18 cellular contexts compared by ENCODE assay signal in genomic region chr1:147643974-147644373, GRCh38. TPM values are rescaled to one million over a fixed set of nuclear protein-coding genes. Genes with fewer than 3 reads are reported as not detected.
DNase-seq lines count a peak whose midpoint lies in the region; ATAC-seq and TF ChIP-seq lines count a peak whose summit lies in the region.
"Had no signal": no experiment of that assay in that cellular context is flagged by ENCODE, and none has a peak within 500 bp of the region (broad histone marks: within the 10 kb centered on the region; RNA-seq: fewer than 3 reads in every experiment).

No MANE protein-coding gene starts in this region.

- H3K4me2 ChIP-seq in KMS-11: no peak overlapping the region

- H3K9ac ChIP-seq in KMS-11: no peak overlapping the region

- no peaks in the 10 kb centered on the region for H3K9me3 Mint-ChIP-seq in activated naive CD8-positive, alpha-beta T cell treated with anti-CD3 and anti-CD28 coated beads, Interleukin-2, amount 10 ng/mL, durations not matched to agents 7 days and 5 days
- no peaks in the 10 kb centered on the region for H3K9me3 Mint-ChIP-seq in activated naive CD8-positive, alpha-beta T cell treated with anti-CD3 and anti-CD28 coated beads for 36 hours
- no peaks in the 10 kb centered on the region for H3K9me3 Mint-ChIP-seq in activated T-helper 17 cell treated with anti-CD3 and anti-CD28 coated beads, Interleukin-2, amount 50 U/mL, for 72 hours
- no peaks in the 10 kb centered on the region for H3K9me3 Mint-ChIP-seq in stimulated activated effector memory CD8-positive, alpha-beta T cell treated with anti-CD3 and anti-CD28 coated beads, Interleukin-12 subunit alpha, Interleukin-12 subunit beta, amount 100 ng/mL, for 72 hours
- H3K9me3 Mint-ChIP-seq: CD8-positive, alpha-beta memory T cell; HFFc6 had no signal

- H3K27ac Mint-ChIP-seq in activated naive CD8-positive, alpha-beta T cell treated with anti-CD3 and anti-CD28 coated beads, Interleukin-2, amount 10 ng/mL, durations not matched to agents 7 days and 5 days: peak overlapping the region; percentile 11
- H3K27ac Mint-ChIP-seq in activated naive CD8-positive, alpha-beta T cell treated with anti-CD3 and anti-CD28 coated beads for 36 hours: no peak overlapping the region
- H3K27ac Mint-ChIP-seq in activated T-helper 17 cell treated with anti-CD3 and anti-CD28 coated beads, Interleukin-2, amount 50 U/mL, for 72 hours: peak overlapping the region; percentile 22
- H3K27ac Mint-ChIP-seq in stimulated activated effector memory CD8-positive, alpha-beta T cell treated with anti-CD3 and anti-CD28 coated beads, Interleukin-12 subunit alpha, Interleukin-12 subunit beta, amount 100 ng/mL, for 72 hours: peak overlapping the region; percentile 56
- H3K27ac Mint-ChIP-seq: HFFc6 had no signal

- H4K20me1 ChIP-seq in KMS-11 (ENCODE audit: insufficient read depth): no peaks in the 10 kb centered on the region

- no peak for ATAC-seq in activated naive CD8-positive, alpha-beta T cell treated with anti-CD3 and anti-CD28 coated beads, Interleukin-2, amount 10 ng/mL, durations not matched to agents 7 days and 5 days (ENCODE audit: low read depth)
- peak; percentile 7 for ATAC-seq in activated T-helper 17 cell treated with anti-CD3 and anti-CD28 coated beads, Interleukin-2, amount 50 U/mL, for 72 hours (replicated peaks)
- ATAC-seq in stimulated activated effector memory CD8-positive, alpha-beta T cell treated with anti-CD3 and anti-CD28 coated beads, Interleukin-12 subunit alpha, Interleukin-12 subunit beta, amount 100 ng/mL, for 72 hours: no peak
- no peak for ATAC-seq in GM18870 (IDR thresholded peaks at IDR 0.05; ENCODE audit: unreplicated experiment)
- ATAC-seq: GM12878 had no signal

- intact Hi-C loops in posterior vena cava (cut with DNase I): loop anchor here in 1 of 2 donors (5.0 kb wide), 1 partner anchor 147 kb away; no protein-coding TSS in a partner anchor

- no peaks in the 10 kb centered on the region for H3K36me3 ChIP-seq in KMS-11 (ENCODE audit: insufficient read depth)

- peaks cover 16% of the 10 kb centered on the region for H3K4me1 ChIP-seq in KMS-11 (ENCODE audit: low read depth, poor library complexity, severe bottlenecking)
- H3K4me1 ChIP-seq: HAP-1 had no signal

- H3K27ac ChIP-seq in KMS-11: no peak overlapping the region

- no peak for DNase-seq in activated naive CD8-positive, alpha-beta T cell treated with anti-CD3 and anti-CD28 coated beads, Interleukin-2, amount 10 ng/mL, durations not matched to agents 7 days and 5 days
- no peak for DNase-seq in activated naive CD8-positive, alpha-beta T cell treated with anti-CD3 and anti-CD28 coated beads for 36 hours
- DNase-seq in stimulated activated effector memory CD8-positive, alpha-beta T cell treated with anti-CD3 and anti-CD28 coated beads, Interleukin-12 subunit alpha, Interleukin-12 subunit beta, amount 100 ng/mL, for 72 hours (ENCODE audit: low spot score in 2 of 2): no peak
- no peak for DNase-seq in KBM-7
- no peak for DNase-seq in posterior vena cava (ENCODE audit: low spot score)
- DNase-seq: C1 segment of cervical spinal cord; CD8-positive, alpha-beta memory T cell; DMS 273 treated with DMSO at 0.1 percent for 48 hours; DMS79; EL; GDM1; GOT3; HFFc6 had no signal

- peaks cover 64% of the 10 kb centered on the region for H3K4me1 Mint-ChIP-seq in activated naive CD8-positive, alpha-beta T cell treated with anti-CD3 and anti-CD28 coated beads, Interleukin-2, amount 10 ng/mL, durations not matched to agents 7 days and 5 days
- H3K4me1 Mint-ChIP-seq in activated naive CD8-positive, alpha-beta T cell treated with anti-CD3 and anti-CD28 coated beads for 36 hours: peaks cover 41% of the 10 kb centered on the region
- H3K4me1 Mint-ChIP-seq in activated T-helper 17 cell treated with anti-CD3 and anti-CD28 coated beads, Interleukin-2, amount 50 U/mL, for 72 hours: peaks cover 59% of the 10 kb centered on the region
- peaks cover 82% of the 10 kb centered on the region for H3K4me1 Mint-ChIP-seq in stimulated activated effector memory CD8-positive, alpha-beta T cell treated with anti-CD3 and anti-CD28 coated beads, Interleukin-12 subunit alpha, Interleukin-12 subunit beta, amount 100 ng/mL, for 72 hours

- H3K27me3 Mint-ChIP-seq in activated naive CD8-positive, alpha-beta T cell treated with anti-CD3 and anti-CD28 coated beads, Interleukin-2, amount 10 ng/mL, durations not matched to agents 7 days and 5 days: no peaks in the 10 kb centered on the region
- H3K27me3 Mint-ChIP-seq in activated naive CD8-positive, alpha-beta T cell treated with anti-CD3 and anti-CD28 coated beads for 36 hours: no peaks in the 10 kb centered on the region
- H3K27me3 Mint-ChIP-seq in activated T-helper 17 cell treated with anti-CD3 and anti-CD28 coated beads, Interleukin-2, amount 50 U/mL, for 72 hours: no peaks in the 10 kb centered on the region
- H3K27me3 Mint-ChIP-seq: CD8-positive, alpha-beta memory T cell had no signal

- no peak for TF ChIP-seq CTCF in KMS-11 (conservative IDR thresholded peaks at IDR 0.05; ENCODE audit: low read depth, low read length)

- POLR2A ChIA-PET in activated naive CD8-positive, alpha-beta T cell treated with anti-CD3 and anti-CD28 coated beads, Interleukin-2, amount 10 ng/mL, durations not matched to agents 7 days and 5 days (lab: Charles Lee): no interaction called here

- no peak overlapping the region for H3K4me3 Mint-ChIP-seq in activated naive CD8-positive, alpha-beta T cell treated with anti-CD3 and anti-CD28 coated beads, Interleukin-2, amount 10 ng/mL, durations not matched to agents 7 days and 5 days
- no peak overlapping the region for H3K4me3 Mint-ChIP-seq in activated naive CD8-positive, alpha-beta T cell treated with anti-CD3 and anti-CD28 coated beads for 36 hours
- H3K4me3 Mint-ChIP-seq in activated T-helper 17 cell treated with anti-CD3 and anti-CD28 coated beads, Interleukin-2, amount 50 U/mL, for 72 hours: peak overlapping the region; percentile 29
- H3K4me3 Mint-ChIP-seq in stimulated activated effector memory CD8-positive, alpha-beta T cell treated with anti-CD3 and anti-CD28 coated beads, Interleukin-12 subunit alpha, Interleukin-12 subunit beta, amount 100 ng/mL, for 72 hours: peak overlapping the region; percentile 4
- H3K4me3 Mint-ChIP-seq: HFFc6 had no signal

- peaks cover 25% of the 10 kb centered on the region for H3K36me3 Mint-ChIP-seq in activated naive CD8-positive, alpha-beta T cell treated with anti-CD3 and anti-CD28 coated beads, Interleukin-2, amount 10 ng/mL, durations not matched to agents 7 days and 5 days
- H3K36me3 Mint-ChIP-seq in activated naive CD8-positive, alpha-beta T cell treated with anti-CD3 and anti-CD28 coated beads for 36 hours: peaks cover 20% of the 10 kb centered on the region
- H3K36me3 Mint-ChIP-seq in activated T-helper 17 cell treated with anti-CD3 and anti-CD28 coated beads, Interleukin-2, amount 50 U/mL, for 72 hours (ENCODE audit: low read depth): peaks cover 26% of the 10 kb centered on the region
- H3K36me3 Mint-ChIP-seq in stimulated activated effector memory CD8-positive, alpha-beta T cell treated with anti-CD3 and anti-CD28 coated beads, Interleukin-12 subunit alpha, Interleukin-12 subunit beta, amount 100 ng/mL, for 72 hours: peaks cover 4% of the 10 kb centered on the region

- no peaks in the 10 kb centered on the region for H3K27me3 ChIP-seq in KMS-11 (ENCODE audit: insufficient read depth, low read depth)

- H3K4me3 ChIP-seq in KMS-11 (IDR thresholded peaks at IDR 0.05; ENCODE audit: insufficient read depth, low read depth, low read length): peak overlapping the region; percentile 47
- H3K4me3 ChIP-seq: GM12878, HAP-1 had no signal

- H2AFZ ChIP-seq in KMS-11 (ENCODE audit: low read depth): no peak overlapping the region

- in situ Hi-C loops in KBM-7 (cut with MboI; ENCODE audit: low pct_unique_long_range_greater_than_20kb, low sequenced_read_pairs): loop anchor here (25.0 kb wide), 1 partner anchor 132 kb away; no protein-coding TSS in a partner anchor

- no peaks in the 10 kb centered on the region for H3K79me2 ChIP-seq in KMS-11 (ENCODE audit: insufficient read depth, low read depth)

RNA-seq across cellular contexts. Expression of gene ACP6, which starts 26.4 kb away (rescaled TPM):
- total RNA-seq in activated naive CD8-positive, alpha-beta T cell treated with anti-CD3 and anti-CD28 coated beads, Interleukin-2, amount 10 ng/mL, durations not matched to agents 7 days and 5 days: 10 to 100 TPM; 13.6 to 18.2 TPM
- total RNA-seq in activated naive CD8-positive, alpha-beta T cell treated with anti-CD3 and anti-CD28 coated beads for 36 hours: 10 to 100 TPM; 11.2 to 16.8 TPM
- total RNA-seq in activated T-helper 17 cell treated with anti-CD3 and anti-CD28 coated beads, Interleukin-2, amount 50 U/mL, for 72 hours: 10 to 100 TPM; 10.9 to 12.0 TPM
- total RNA-seq in posterior vena cava: 1 to 10 TPM; 9.0 to 9.3 TPM

Comparison
In these comparisons a context has a peak if more than half of its experiments do, and no peak if none do; other contexts are left out.
1. H3K4me3 Mint-ChIP-seq: peak in activated T-helper 17 cell treated with anti-CD3 and anti-CD28 coated beads, Interleukin-2, amount 50 U/mL, for 72 hours (single experiment) and stimulated activated effector memory CD8-positive, alpha-beta T cell treated with anti-CD3 and anti-CD28 coated beads, Interleukin-12 subunit alpha, Interleukin-12 subunit beta, amount 100 ng/mL, for 72 hours (single experiment); none in activated naive CD8-positive, alpha-beta T cell treated with anti-CD3 and anti-CD28 coated beads, Interleukin-2, amount 10 ng/mL, durations not matched to agents 7 days and 5 days (single experiment) and activated naive CD8-positive, alpha-beta T cell treated with anti-CD3 and anti-CD28 coated beads for 36 hours (single experiment).